Comparison of ENCODE assay signal across 1 cellular context in genomic region chr12:56127888-56128668, GRCh38.
TF ChIP-seq lines count a peak whose summit lies in the region.

ESYT1 (plus strand) TSS chr12:56128267; CDS start chr12:56128320, 53 bp downstream.

TF ChIP-seq in K562, 482 proteins besides CTCF, POLR2A, EP300 and RAD21 (continued from another document and continues in another):
- no peak for TF ChIP-seq GATA2 (CRISPR knock-in tag; IDR thresholded peaks at IDR 0.05)
- peak; percentile 42 for TF ChIP-seq CCNT2 (IDR thresholded peaks at IDR 0.05; ENCODE audit: borderline replicate concordance, extremely low read depth, insufficient read length, low read depth, low read length)
- TF ChIP-seq ZNF212 (CRISPR knock-in tag; IDR thresholded peaks at IDR 0.05): no peak
- TF ChIP-seq ZNF436 (CRISPR knock-in tag; IDR thresholded peaks at IDR 0.05): no peak
- TF ChIP-seq ZFP91 (CRISPR knock-in tag; IDR thresholded peaks at IDR 0.05): no peak
- peak; percentile 62 to 73; a peak in 3 of 4 replicates for TF ChIP-seq MAZ (CRISPR knock-in tag; conservative IDR thresholded peaks at IDR 0.05 in 1 of 2, IDR thresholded peaks at IDR 0.05 in 1 of 2)
- TF ChIP-seq CHD4 (IDR thresholded peaks at IDR 0.05; ENCODE audit: insufficient read depth, insufficient replicate concordance, low read depth, low read length, poor library complexity, severe bottlenecking): no peak
- TF ChIP-seq NR2F6 (CRISPR knock-in tag; IDR thresholded peaks at IDR 0.05): no peak; the same call in 1 of the 2 replicates
- TF ChIP-seq EWSR1 (IDR thresholded peaks at IDR 0.05; ENCODE audit: borderline replicate concordance, low read depth, partially characterized antibody): no peak
- no peak for TF ChIP-seq ZNF785 (CRISPR knock-in tag; IDR thresholded peaks at IDR 0.05)
- no peak for TF ChIP-seq NR0B1 (IDR thresholded peaks at IDR 0.05; ENCODE audit: partially characterized antibody)
- peak; percentile 42; the same call in 1 of the 2 replicates for TF ChIP-seq NFRKB (IDR thresholded peaks at IDR 0.05; ENCODE audit: low read depth)
- TF ChIP-seq ZNF134 (CRISPR knock-in tag; conservative IDR thresholded peaks at IDR 0.05): no peak
- TF ChIP-seq ZNF274 (IDR thresholded peaks at IDR 0.05; ENCODE audit: borderline replicate concordance, low read depth, low read length): no peak
- TF ChIP-seq ZNF316 (IDR thresholded peaks at IDR 0.05): no peak
- TF ChIP-seq POLR3G (IDR thresholded peaks at IDR 0.05; ENCODE audit: extremely low read depth, insufficient read length, insufficient replicate concordance): no peak
- no peak for TF ChIP-seq ZBTB34 (CRISPR knock-in tag; IDR thresholded peaks at IDR 0.05)
- TF ChIP-seq LCOR (CRISPR knock-in tag; IDR thresholded peaks at IDR 0.05): peak; percentile 98
- TF ChIP-seq ZNF146 (CRISPR knock-in tag; IDR thresholded peaks at IDR 0.05; ENCODE audit: unreplicated experiment): no peak
- no peak; the same call in none of the 2 replicates for TF ChIP-seq TCF3 (CRISPR knock-in tag; IDR thresholded peaks at IDR 0.05)
- peak in 2 of 3 experiments; percentile 43 to 56 for TF ChIP-seq YY1 (IDR thresholded peaks at IDR 0.05; ENCODE audit: borderline replicate concordance in 1 of 3, control insufficient read depth in 1 of 3, extremely low read depth in 1 of 3, insufficient read depth in 3 of 3, insufficient read length in 1 of 3, insufficient replicate concordance in 2 of 3, low read depth in 1 of 3, low read length in 2 of 3)
- no peak for TF ChIP-seq TRIM24 (IDR thresholded peaks at IDR 0.05)
- no peak for TF ChIP-seq IFI16 (CRISPR knock-in tag; IDR thresholded peaks at IDR 0.05)
- TF ChIP-seq CLOCK (CRISPR knock-in tag; IDR thresholded peaks at IDR 0.05; ENCODE audit: borderline replicate concordance): no peak; the same call in 1 of the 2 replicates
- no peak for TF ChIP-seq PHF20 (IDR thresholded peaks at IDR 0.05; ENCODE audit: partially characterized antibody)
- TF ChIP-seq MEIS2 (IDR thresholded peaks at IDR 0.05; ENCODE audit: partially characterized antibody): no peak
- TF ChIP-seq RNF219 (CRISPR knock-in tag; IDR thresholded peaks at IDR 0.05): no peak
- no peak for TF ChIP-seq DIDO1 (tag; IDR thresholded peaks at IDR 0.05; ENCODE audit: low read depth)
- no peak for TF ChIP-seq ZNF507 (tag; conservative IDR thresholded peaks at IDR 0.05)
- TF ChIP-seq SMAD2 (IDR thresholded peaks at IDR 0.05; ENCODE audit: low read depth, low read length): no peak
- peak; percentile 86 for TF ChIP-seq TFAP4 (CRISPR knock-in tag; IDR thresholded peaks at IDR 0.05; ENCODE audit: borderline replicate concordance)
- TF ChIP-seq AFF1 (IDR thresholded peaks at IDR 0.05; ENCODE audit: low read depth in 1 of 2, partially characterized antibody in 2 of 2): no peak
- 0 out of 2 replicates have a peak, but pooled peaks have one; percentile 46 for TF ChIP-seq GABPB2 (CRISPR knock-in tag; conservative IDR thresholded peaks at IDR 0.05)
- no peak for TF ChIP-seq ZNF778 (CRISPR knock-in tag; IDR thresholded peaks at IDR 0.05)
